In genomic region chr20:6142348-6142993, GRCh38 we compare ENCODE assay signal across 8 cellular contexts. TPM values are rescaled to one million over a fixed set of nuclear protein-coding genes. Genes with fewer than 3 reads are reported as not detected.
DNase-seq lines count a peak whose midpoint lies in the region; ATAC-seq and TF ChIP-seq lines count a peak whose summit lies in the region.

No MANE protein-coding gene starts in this region.

- peak; percentile 58 to 89 (median 80) for TF ChIP-seq CTCF in body of pancreas (IDR thresholded peaks at IDR 0.05)

- intact Hi-C loops in body of pancreas (cut with DNase I), result no loop called here

- ATAC-seq in GM21529 (IDR thresholded peaks at IDR 0.05; ENCODE audit: unreplicated experiment) (peak; percentile 78), body of pancreas (peak; percentile 79)

- H3K27me3 ChIP-seq in body of pancreas, result no peaks in the 10 kb centered on the region

- no peak overlapping the region for H3K4me3 ChIP-seq in body of pancreas

- H3K36me3 ChIP-seq in body of pancreas (replicated peaks in 1 of 2; ENCODE audit: insufficient read depth in 1 of 2, low read depth in 2 of 2), result no peaks in the 10 kb centered on the region

- no peak for TF ChIP-seq POLR2A in body of pancreas (IDR thresholded peaks at IDR 0.05)

- H3K27ac ChIP-seq in body of pancreas, result no peak overlapping the region

- no peaks in the 10 kb centered on the region for H3K9me3 ChIP-seq in body of pancreas

- no peaks in the 10 kb centered on the region for H3K4me1 ChIP-seq in body of pancreas

- DNase-seq in DMS153 treated with DMSO at 0.1 percent for 48 hours (lab: John Stamatoyannopoulos, UW; ENCODE audit: unreplicated experiment) (peak; percentile 58), M059J (ENCODE audit: low read depth) (peak; percentile 62), SHP77 (lab: John Stamatoyannopoulos, UW) (peak; percentile 60 to 67), body of pancreas (peak; percentile 56 to 63 (median 60)), iPS-NIHi7 (ENCODE audit: extremely low spot score) (peak; percentile 71), 8988T (no peak)
- peak in 3 of 4 experiments; percentile 7 to 40 (median 21) for DNase-seq in stimulated activated CD4-positive, alpha-beta T cell treated with anti-CD3 and anti-CD28 coated beads, Interleukin-1b, Interleukin-23, amount 100 ng/mL, for 24 hours (ENCODE audit: low read depth in 4 of 4, low spot score in 1 of 4)

- WGBS in body of pancreas, 2 donors, result 0 to 1% methylated on average over 10 of the region's 10 CpGs

RNA-seq across cellular contexts. Expression of gene FERMT1, which starts 19.6 kb away (rescaled TPM):
- 2.0 and 2.2 TPM in 2 replicates for total RNA-seq in M059J (2014; rRNA removed; shearing (Covaris generic))
- 1 to 10 TPM; 3.0 to 5.7 TPM for total RNA-seq in body of pancreas
